19 cellular contexts compared by ENCODE assay signal in the genomic region with DNA sequence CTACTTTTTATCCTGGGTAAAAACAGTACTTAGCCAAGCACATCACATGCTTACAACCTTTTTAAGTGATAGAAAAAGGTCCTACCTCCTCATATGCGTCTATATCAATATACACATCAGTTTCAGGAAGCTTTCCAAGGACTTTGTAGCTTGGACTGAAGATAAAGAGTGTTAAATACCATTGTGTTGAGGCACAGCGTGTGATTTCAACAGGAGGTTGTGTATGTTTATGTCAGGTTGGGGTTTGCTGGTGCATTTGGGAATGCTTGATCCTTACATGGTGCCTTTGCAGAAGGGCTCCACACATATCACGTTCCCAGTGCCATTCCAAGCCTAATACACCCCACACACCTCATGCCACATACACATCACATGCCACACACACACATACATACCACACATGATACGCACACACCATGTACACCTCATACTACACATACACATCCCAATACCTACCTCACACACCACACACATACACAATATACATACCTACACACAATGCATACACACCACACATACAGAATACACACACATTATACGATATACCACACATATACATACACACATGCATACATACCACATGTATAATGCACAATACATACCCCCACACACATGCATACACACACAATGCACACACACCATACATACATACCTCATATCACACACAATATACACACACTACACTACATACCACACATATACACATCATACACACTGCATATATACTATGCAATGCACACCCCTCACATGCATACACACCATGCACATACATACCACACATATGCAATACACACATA.
"Had no signal": no experiment of that assay in that cellular context is flagged by ENCODE, and none has a peak within 500 bp of the region (broad histone marks: within the 10 kb centered on the region; RNA-seq: fewer than 3 reads in every experiment).

No MANE protein-coding gene starts in this region.

- H3K4me1 Mint-ChIP-seq: activated CD4-positive, alpha-beta T cell treated with anti-CD3 and anti-CD28 coated beads, Interleukin-2, amount 10 ng/mL, durations not matched to agents 24 days and 14 days; activated T-helper 17 cell treated with anti-CD3 and anti-CD28 coated beads, Interleukin-2, amount 50 U/mL, for 72 hours; mesothelial cell of epicardium; nephron; stimulated activated memory B cell treated with anti-CD40 and anti-IgM and Interleukin-4, amounts not matched to agents 10 μg/mL and 1 μg/mL and 100 μg/mL, for 72 hours had no signal

- H3K36me3 Mint-ChIP-seq: mesothelial cell of epicardium; stimulated activated memory B cell treated with anti-CD40 and anti-IgM and Interleukin-4, amounts not matched to agents 10 μg/mL and 1 μg/mL and 100 μg/mL, for 72 hours had no signal

- H3K4me3 Mint-ChIP-seq: activated CD4-positive, alpha-beta T cell treated with anti-CD3 and anti-CD28 coated beads, Interleukin-2, amount 10 ng/mL, durations not matched to agents 24 days and 14 days; activated CD8-positive, alpha-beta T cell treated with anti-CD3 and anti-CD28 coated beads for 36 hours; activated T-helper 17 cell treated with anti-CD3 and anti-CD28 coated beads, Interleukin-2, amount 50 U/mL, for 72 hours; mesothelial cell of epicardium; nephron; stimulated activated memory B cell treated with anti-CD40 and anti-IgM and Interleukin-4, amounts not matched to agents 10 μg/mL and 1 μg/mL and 100 μg/mL, for 72 hours had no signal

- H3K9me3 Mint-ChIP-seq: activated CD4-positive, alpha-beta T cell treated with anti-CD3 and anti-CD28 coated beads, Interleukin-2, amount 10 ng/mL, durations not matched to agents 24 days and 14 days; activated CD8-positive, alpha-beta T cell treated with anti-CD3 and anti-CD28 coated beads for 36 hours; activated T-helper 17 cell treated with anti-CD3 and anti-CD28 coated beads, Interleukin-2, amount 50 U/mL, for 72 hours; mesothelial cell of epicardium; nephron; stimulated activated memory B cell treated with anti-CD40 and anti-IgM and Interleukin-4, amounts not matched to agents 10 μg/mL and 1 μg/mL and 100 μg/mL, for 72 hours had no signal

- ATAC-seq: activated CD8-positive, alpha-beta T cell treated with anti-CD3 and anti-CD28 coated beads for 36 hours; activated T-helper 17 cell treated with anti-CD3 and anti-CD28 coated beads, Interleukin-2, amount 50 U/mL, for 72 hours; stimulated activated memory B cell treated with anti-CD40 and anti-IgM and Interleukin-4, amounts not matched to agents 10 μg/mL and 1 μg/mL and 100 μg/mL, for 72 hours had no signal

- H3K4me3 ChIP-seq: lower lobe of right lung, sigmoid colon, spleen, thoracic aorta had no signal

- H3K27me3 ChIP-seq: sigmoid colon had no signal

- H3K9me3 ChIP-seq: lower lobe of right lung, sigmoid colon, spleen, thoracic aorta had no signal

- H3K27ac ChIP-seq: lower lobe of right lung, sigmoid colon, spleen, thoracic aorta had no signal

- H3K4me1 ChIP-seq: lower lobe of right lung, sigmoid colon, spleen had no signal

- DNase-seq: activated CD4-positive, alpha-beta T cell treated with anti-CD3 and anti-CD28 coated beads, Interleukin-2, amount 10 ng/mL, durations not matched to agents 24 days and 14 days; activated CD4-positive, CD25-positive, alpha-beta regulatory T cell; activated CD8-positive, alpha-beta T cell treated with anti-CD3 and anti-CD28 coated beads for 36 hours; activated naive CD4-positive, alpha-beta T cell; activated T-cell treated with anti-CD3 and anti-CD28 coated beads, Interleukin-2, amount 50 U/mL, for 1 hour; aorta; effector CD4-positive, alpha-beta T cell; hippocampal formation; islet precursor cell; lower lobe of right lung; sigmoid colon; spleen; stimulated activated CD4-positive, alpha-beta T cell treated with anti-CD3 and anti-CD28 coated beads, Interleukin-4, amount 100 ng/mL, for 4 hours; T1000 had no signal

- H3K27ac Mint-ChIP-seq: activated CD4-positive, alpha-beta T cell treated with anti-CD3 and anti-CD28 coated beads, Interleukin-2, amount 10 ng/mL, durations not matched to agents 24 days and 14 days; activated CD8-positive, alpha-beta T cell treated with anti-CD3 and anti-CD28 coated beads for 36 hours; activated T-helper 17 cell treated with anti-CD3 and anti-CD28 coated beads, Interleukin-2, amount 50 U/mL, for 72 hours; mesothelial cell of epicardium; nephron; stimulated activated memory B cell treated with anti-CD40 and anti-IgM and Interleukin-4, amounts not matched to agents 10 μg/mL and 1 μg/mL and 100 μg/mL, for 72 hours had no signal

- H3K36me3 ChIP-seq: lower lobe of right lung, sigmoid colon, spleen, thoracic aorta had no signal
